In the genomic region with DNA sequence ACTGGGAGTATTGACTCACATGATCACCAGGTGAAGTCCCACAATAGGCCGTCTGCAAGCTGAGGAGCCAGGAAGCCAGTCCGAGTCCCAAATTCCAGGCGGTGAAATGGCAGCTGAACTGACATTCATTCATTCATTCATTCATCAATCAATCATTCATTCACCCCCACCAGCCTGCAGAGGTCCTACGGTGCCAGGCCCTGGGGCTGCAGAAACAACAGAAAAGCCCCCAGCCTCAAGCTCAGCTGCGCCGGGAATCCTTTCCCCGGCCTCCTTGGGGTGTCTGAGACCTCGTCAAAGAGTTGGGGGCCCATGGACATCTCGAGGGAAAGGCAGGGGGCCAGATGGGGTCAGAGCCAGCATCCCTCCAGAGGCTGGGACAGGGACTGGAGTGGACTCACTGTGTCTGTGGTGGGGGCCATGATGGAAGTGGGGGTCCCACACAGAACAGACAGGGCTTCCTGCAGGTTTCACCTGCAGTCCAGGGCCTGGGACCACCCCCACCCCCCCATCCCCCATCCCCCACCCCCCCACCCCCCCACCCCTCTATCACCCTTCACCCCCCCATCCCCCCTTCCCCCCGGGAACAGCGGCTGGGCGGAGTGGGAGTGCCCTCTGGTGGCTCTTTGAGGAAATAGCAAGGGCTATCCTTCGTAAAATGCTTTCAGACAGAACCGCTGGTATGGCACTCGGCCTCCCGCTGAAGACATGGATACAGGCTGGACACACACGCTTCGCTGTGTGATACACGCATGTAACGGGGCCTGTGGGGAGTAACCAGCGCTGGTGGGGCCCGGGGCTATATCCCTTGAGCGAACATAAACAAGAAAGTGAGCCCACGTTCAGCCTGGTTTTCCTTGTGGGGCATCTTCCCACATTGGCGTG, we compare ENCODE assay signal across 8 cellular contexts. TPM values are rescaled to one million over a fixed set of nuclear protein-coding genes. Genes with fewer than 3 reads are reported as not detected.
DNase-seq lines count a peak whose midpoint lies in the region.

No MANE protein-coding gene starts in this region.

- peaks cover 4% of the 10 kb centered on the region; the same call in 1 of the 2 replicates for H3K4me1 ChIP-seq in Karpas-422 (ENCODE audit: low read length)

- H3K36me3 ChIP-seq in Karpas-422 (ENCODE audit: insufficient read depth, low read length) = no peaks in the 10 kb centered on the region

- no peaks in the 10 kb centered on the region for H3K9me3 ChIP-seq in Karpas-422 (ENCODE audit: low read length)

- peaks cover 5% of the 10 kb centered on the region; the same call in 1 of the 2 replicates for H4K20me1 ChIP-seq in Karpas-422 (ENCODE audit: insufficient read depth, low read depth, low read length)

- H3K4me2 ChIP-seq in Karpas-422 (ENCODE audit: low read depth, low read length, poor library complexity, severe bottlenecking) = no peak overlapping the region

- no peaks in the 10 kb centered on the region for H3K27me3 ChIP-seq in Karpas-422 (ENCODE audit: low read length)

- H3K27ac ChIP-seq in Karpas-422 (ENCODE audit: low read length) = no peak overlapping the region

- H3K9me2 ChIP-seq in Karpas-422 (replicated peaks; ENCODE audit: insufficient read depth, low read length) = no peaks in the 10 kb centered on the region

- H3K4me3 ChIP-seq in Karpas-422 (ENCODE audit: low read length) = no peak overlapping the region

- DNase-seq in DMS114 treated with DMSO at 0.1 percent for 48 hours (lab: John Stamatoyannopoulos, UW; ENCODE audit: unreplicated experiment) (peak; percentile 60), Karpas-422 (peak; percentile 82), UCSD-AML1 (lab: John Stamatoyannopoulos, UW; ENCODE audit: unreplicated experiment) (peak; percentile 50), left kidney (ENCODE audit: low read depth, low spot score) (peak; percentile 69), middle frontal gyrus (ENCODE audit: extremely low spot score, low spot score) (no peak), GM19240 (ENCODE audit: insufficient read length, low spot score) (no peak)
- DNase-seq in central memory CD4-positive, alpha-beta T cell = peak; percentile 46
- peak; percentile 32 to 40 for DNase-seq in stimulated activated CD4-positive, alpha-beta T cell treated with anti-CD3 and anti-CD28 coated beads, Interleukin-4, amount 100 ng/mL, for 48 hours (ENCODE audit: low read depth in 2 of 2)

- H3K79me2 ChIP-seq in Karpas-422 (ENCODE audit: low read length) = no peaks in the 10 kb centered on the region

- no peak overlapping the region for H2AFZ ChIP-seq in Karpas-422 (ENCODE audit: low read length)

- H3K9ac ChIP-seq in Karpas-422 (ENCODE audit: low read length) = 0 out of 2 replicates have a peak overlapping the region, but pooled peaks have one; percentile 33

RNA-seq across cellular contexts. Expression of gene ZC3H18, which starts 8.5 kb away (rescaled TPM):
- 8.3 and 17.5 TPM in 2 replicates for total RNA-seq in Karpas-422 (2014; rRNA removed; shearing (Covaris generic); ENCODE audit: low replicate concordance)

Comparison
In these comparisons a context has a peak if more than half of its experiments do, and no peak if none do; other contexts are left out.
1. DNase-seq: peak in DMS114 treated with DMSO at 0.1 percent for 48 hours (single experiment), Karpas-422 (single experiment), UCSD-AML1 (single experiment), central memory CD4-positive, alpha-beta T cell (single experiment), left kidney (single experiment) and stimulated activated CD4-positive, alpha-beta T cell treated with anti-CD3 and anti-CD28 coated beads, Interleukin-4, amount 100 ng/mL, for 48 hours (2 of 2); none in middle frontal gyrus (single experiment) and GM19240 (single experiment).